6 cellular contexts compared by ENCODE assay signal in the genomic region with DNA sequence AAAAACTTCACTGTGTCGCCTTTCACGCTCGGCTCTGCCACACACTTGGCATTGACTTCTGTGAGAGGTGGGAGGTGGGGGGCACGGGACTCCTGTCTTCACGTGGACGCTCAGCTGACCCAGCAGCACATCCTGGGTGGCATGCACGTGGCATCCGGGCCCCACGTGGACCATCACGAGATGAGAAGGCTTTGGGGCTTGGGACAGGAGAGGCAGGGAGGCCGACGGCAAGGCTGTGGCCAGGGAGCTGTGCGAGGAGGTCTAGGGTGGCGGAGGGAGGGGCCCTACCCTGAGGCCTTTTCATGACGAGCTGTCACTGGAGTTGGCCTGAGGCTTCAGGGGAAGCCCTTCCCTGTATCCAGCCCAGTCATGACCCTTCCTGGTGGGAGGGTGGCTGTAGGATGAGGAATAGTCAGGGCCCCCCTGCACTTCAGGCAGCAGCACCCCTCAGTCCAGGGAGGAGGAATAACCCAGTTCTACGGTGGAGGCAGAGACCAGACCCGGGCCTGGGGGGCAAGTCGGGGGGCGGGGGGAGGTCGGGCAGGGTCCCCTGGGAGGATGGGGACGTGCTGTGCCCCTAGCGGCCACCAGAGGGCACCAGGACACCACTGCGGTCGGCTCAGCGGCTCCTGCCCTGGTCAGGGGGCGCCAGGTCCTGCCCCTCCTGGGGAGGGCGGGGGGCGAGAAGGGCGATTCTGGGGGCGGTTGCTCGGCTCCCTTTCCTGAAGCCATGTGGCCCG. TPM values are rescaled to one million over a fixed set of nuclear protein-coding genes. Genes with fewer than 3 reads are reported as not detected.
A peak's percentile ranks its signal among the peaks of the same experiment; 100 is the strongest.
DNase-seq lines count a peak whose midpoint lies in the region; ATAC-seq and FAIRE-seq lines count a peak whose summit lies in the region.

No MANE protein-coding gene starts in this region.

- ATAC-seq in right cardiac atrium, result peak; percentile 17 to 18

- no peaks in the 10 kb centered on the region for H3K9me3 ChIP-seq in right cardiac atrium (ENCODE audit: control insufficient read depth, low read length)

- FAIRE-seq in HTR-8/SVneo (lab: Jason Lieb, UNC), result peak; percentile 64

- 28% methylated on average over 32 of the region's 32 CpGs for WGBS in right cardiac atrium

- H3K4me3 ChIP-seq in right cardiac atrium (ENCODE audit: low read length), result no peak overlapping the region

- H3K27ac ChIP-seq in right cardiac atrium (ENCODE audit: low read length) (no peak overlapping the region), substantia nigra (ENCODE audit: low read depth, low read length, poor library complexity, severe bottlenecking) (no peak overlapping the region)

- H3K27me3 ChIP-seq in right cardiac atrium (ENCODE audit: control insufficient read depth, insufficient read depth), result no peaks in the 10 kb centered on the region

- no peaks in the 10 kb centered on the region for H3K4me1 ChIP-seq in right cardiac atrium (ENCODE audit: control insufficient read depth, insufficient read depth, low read length)

- intact Hi-C loops in right cardiac atrium (cut with DNase I), result loop anchor here in 2 of 4 donors (2.0 to 5.0 kb wide), 2 partner anchors 15 to 78 kb away; no protein-coding TSS in a partner anchor

- DNase-seq in HTR-8/SVneo (ENCODE audit: insufficient read length, low spot score) (no peak), right cardiac atrium (peak; percentile 51 to 85 (median 82)), substantia nigra (lab: John Stamatoyannopoulos, UW) (peak in 27 of 49 donors; percentile 7 to 57 (median 27)), occipital lobe (lab: John Stamatoyannopoulos, UW) (no peak), MV-4-11 (lab: John Stamatoyannopoulos, UW) (no peak)
- peak; percentile 75 for DNase-seq in activated CD8-positive, alpha-beta memory T cell treated with anti-CD3 and anti-CD28 coated beads, Interleukin-2, amount 50 U/mL, for 4 hours

RNA-seq across cellular contexts. Expression of gene PERM1, which starts 2.0 kb away (rescaled TPM):
- total RNA-seq in right cardiac atrium (10 to 100 TPM; 44.4 to 78.0 (median 57.4) TPM), occipital lobe (0.47 TPM)
- 112 TPM for polyA plus RNA-seq in right cardiac atrium

RNA-seq across cellular contexts. Expression of gene HES4, which starts 16.0 kb away (rescaled TPM):
- total RNA-seq in right cardiac atrium, result 10 to 100 TPM; 37.3 to 62.5 (median 38.6) TPM
- 25.7 TPM for polyA plus RNA-seq in right cardiac atrium
- total RNA-seq in occipital lobe, result 15.1 TPM

RNA-seq across cellular contexts. Expression of gene PLEKHN1, which starts 17.6 kb away (rescaled TPM):
- total RNA-seq in right cardiac atrium (under 1 TPM in 1 of 4 donors, not detected in 3; 0.41 TPM), occipital lobe (not detected)
- 0.14 TPM for polyA plus RNA-seq in right cardiac atrium

RNA-seq across cellular contexts. Expression of gene KLHL17, which starts 23.5 kb away (rescaled TPM):
- 1 to 10 TPM; 5.0 to 9.7 (median 6.6) TPM for total RNA-seq in right cardiac atrium
- 5.3 TPM for polyA plus RNA-seq in right cardiac atrium
- total RNA-seq in occipital lobe, result 6.1 TPM

RNA-seq across cellular contexts. Expression of gene NOC2L, which starts 24.9 kb away (rescaled TPM):
- 10 to 100 TPM; 43.6 to 48.6 (median 45.5) TPM for total RNA-seq in right cardiac atrium
- 44.3 TPM for polyA plus RNA-seq in right cardiac atrium
- total RNA-seq in occipital lobe, result 52.7 TPM

Comparison
In these comparisons a context has a peak if more than half of its experiments do, and no peak if none do; other contexts are left out.
1. DNase-seq: peak in activated CD8-positive, alpha-beta memory T cell treated with anti-CD3 and anti-CD28 coated beads, Interleukin-2, amount 50 U/mL, for 4 hours (single experiment), right cardiac atrium (3 of 3) and substantia nigra (27 of 49); none in HTR-8/SVneo (single experiment), occipital lobe (single experiment) and MV-4-11 (single experiment).
2. RNA of gene PERM1, which starts 2.0 kb away (total RNA-seq): 44.4 to 78.0 TPM in right cardiac atrium; 0.47 TPM in occipital lobe (single experiment); every median in the first group is over 10 times any median in the second.